ENCODE assay signal across 1 cellular context in the genomic region with DNA sequence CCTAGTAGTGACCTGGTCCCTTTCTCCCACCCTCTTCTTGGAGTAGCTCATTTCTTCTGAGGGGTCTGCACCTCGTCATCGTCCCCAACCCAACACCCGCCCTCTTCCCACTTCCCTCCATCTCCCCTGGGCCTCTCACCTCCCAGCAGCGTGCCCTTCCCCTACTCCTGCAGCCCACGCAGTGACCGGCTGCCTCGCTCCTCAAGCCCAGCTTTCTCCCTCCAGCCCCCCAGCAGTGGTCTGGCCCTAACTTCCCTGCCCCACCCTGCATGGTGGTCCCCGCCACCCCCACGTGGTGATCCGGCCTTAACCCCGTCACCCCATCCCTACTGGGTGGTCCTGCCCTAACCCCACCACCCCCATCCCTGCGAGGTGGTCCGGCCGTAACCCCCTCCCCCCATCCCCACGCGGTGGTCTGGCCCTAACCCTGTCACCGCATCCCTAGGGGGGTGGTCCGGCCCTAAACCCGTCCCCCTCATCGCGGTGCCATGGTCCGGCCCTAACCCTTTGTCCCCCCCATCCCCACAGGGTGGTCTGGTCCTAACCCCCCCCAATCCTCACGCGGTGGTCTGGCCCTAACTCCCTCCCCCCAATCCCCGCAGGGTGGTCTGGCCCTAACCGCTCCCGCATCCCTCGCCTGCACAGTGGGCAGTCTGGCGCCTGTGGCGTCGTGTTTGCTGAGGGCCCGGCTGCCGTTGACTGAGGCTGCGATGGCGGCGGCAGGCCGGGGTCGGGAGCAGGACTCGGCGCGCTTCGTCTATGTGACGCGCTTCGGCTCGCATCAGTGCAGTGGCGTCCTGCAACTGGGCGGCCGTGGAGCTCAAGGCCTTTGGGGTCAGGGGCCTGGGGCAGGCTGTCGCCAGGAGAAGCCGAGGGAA.
A peak's percentile ranks its signal among the peaks of the same experiment; 100 is the strongest.
TF ChIP-seq lines count a peak whose summit lies in the region.

A gene with protein sequence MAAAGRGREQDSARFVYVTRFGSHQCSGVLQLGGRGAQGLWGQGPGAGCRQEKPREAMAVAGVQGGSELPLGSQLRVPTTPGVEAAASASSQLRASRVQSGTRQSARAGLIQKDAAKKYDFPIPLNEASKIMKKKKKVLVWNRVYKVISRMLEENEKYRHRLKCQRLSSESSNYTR (plus strand): TSS at position 617 of the 878 bp plus-strand sequence. CDS start 94 bp downstream, at position 711.

TF ChIP-seq in K562, 482 proteins besides CTCF, POLR2A, EP300 and RAD21:
- peak; percentile 64 for TF ChIP-seq PCBP1 (IDR thresholded peaks at IDR 0.05; ENCODE audit: low read depth, low read length, poor library complexity, severe bottlenecking)
- no peak for TF ChIP-seq KAT2B (IDR thresholded peaks at IDR 0.05; ENCODE audit: low read depth, low read length)
- TF ChIP-seq, protein P1, sequence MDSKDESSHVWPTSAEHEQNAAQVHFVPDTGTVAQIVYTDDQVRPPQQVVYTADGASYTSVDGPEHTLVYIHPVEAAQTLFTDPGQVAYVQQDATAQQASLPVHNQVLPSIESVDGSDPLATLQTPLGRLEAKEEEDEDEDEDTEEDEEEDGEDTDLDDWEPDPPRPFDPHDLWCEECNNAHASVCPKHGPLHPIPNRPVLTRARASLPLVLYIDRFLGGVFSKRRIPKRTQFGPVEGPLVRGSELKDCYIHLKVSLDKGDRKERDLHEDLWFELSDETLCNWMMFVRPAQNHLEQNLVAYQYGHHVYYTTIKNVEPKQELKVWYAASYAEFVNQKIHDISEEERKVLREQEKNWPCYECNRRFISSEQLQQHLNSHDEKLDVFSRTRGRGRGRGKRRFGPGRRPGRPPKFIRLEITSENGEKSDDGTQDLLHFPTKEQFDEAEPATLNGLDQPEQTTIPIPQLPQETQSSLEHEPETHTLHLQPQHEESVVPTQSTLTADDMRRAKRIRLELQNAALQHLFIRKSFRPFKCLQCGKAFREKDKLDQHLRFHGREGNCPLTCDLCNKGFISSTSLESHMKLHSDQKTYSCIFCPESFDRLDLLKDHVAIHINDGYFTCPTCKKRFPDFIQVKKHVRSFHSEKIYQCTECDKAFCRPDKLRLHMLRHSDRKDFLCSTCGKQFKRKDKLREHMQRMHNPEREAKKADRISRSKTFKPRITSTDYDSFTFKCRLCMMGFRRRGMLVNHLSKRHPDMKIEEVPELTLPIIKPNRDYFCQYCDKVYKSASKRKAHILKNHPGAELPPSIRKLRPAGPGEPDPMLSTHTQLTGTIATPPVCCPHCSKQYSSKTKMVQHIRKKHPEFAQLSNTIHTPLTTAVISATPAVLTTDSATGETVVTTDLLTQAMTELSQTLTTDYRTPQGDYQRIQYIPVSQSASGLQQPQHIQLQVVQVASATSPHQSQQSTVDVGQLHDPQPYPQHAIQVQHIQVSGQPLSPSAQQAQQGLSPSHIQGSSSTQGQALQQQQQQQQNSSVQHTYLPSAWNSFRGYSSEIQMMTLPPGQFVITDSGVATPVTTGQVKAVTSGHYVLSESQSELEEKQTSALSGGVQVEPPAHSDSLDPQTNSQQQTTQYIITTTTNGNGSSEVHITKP (IDR thresholded peaks at IDR 0.05; ENCODE audit: partially characterized antibody): peak; percentile 91
- no peak for TF ChIP-seq TCF3 (CRISPR knock-in tag; IDR thresholded peaks at IDR 0.05)
- TF ChIP-seq GABPB1 (CRISPR knock-in tag; IDR thresholded peaks at IDR 0.05): no peak
